Comparison of ENCODE assay signal across 8 cellular contexts in genomic region chr22:45309422-45310227, GRCh38. TPM values are rescaled to one million over a fixed set of nuclear protein-coding genes. Genes with fewer than 3 reads are reported as not detected.
A peak's percentile ranks its signal among the peaks of the same experiment; 100 is the strongest.
DNase-seq lines count a peak whose midpoint lies in the region; ATAC-seq and TF ChIP-seq lines count a peak whose summit lies in the region.

Gene FAM118A (plus strand): TSS chr22:45309934. CDS start chr22:45322380, 12,446 bp downstream.

- H3K9ac ChIP-seq in ES-I3 (ENCODE audit: low read depth, low read length) (peak within 1 kb of the TSS; percentile 79), neural cell (ENCODE audit: low read length) (peak within 1 kb of the TSS; percentile 69)

- H3K4me1 Mint-ChIP-seq in stimulated activated naive CD8-positive, alpha-beta T cell treated with anti-CD3 and anti-CD28 coated beads, Interleukin-15, amount 100 ng/mL, for 72 hours, result peaks cover 56% of the 10 kb centered on the region

- no peaks in the 10 kb centered on the region for H3K9me3 Mint-ChIP-seq in stimulated activated naive CD8-positive, alpha-beta T cell treated with anti-CD3 and anti-CD28 coated beads, Interleukin-15, amount 100 ng/mL, for 72 hours

- H3K36me3 ChIP-seq in ES-I3 (ENCODE audit: insufficient read depth, low read length), result no peaks in the 10 kb centered on the region
- no peaks in the 10 kb centered on the region for H3K36me3 ChIP-seq in H7 (replicated peaks; ENCODE audit: control insufficient read depth, insufficient read depth, low read length)
- no peaks in the 10 kb centered on the region for H3K36me3 ChIP-seq in neural cell (ENCODE audit: insufficient read depth, low read length)

- no peaks in the 10 kb centered on the region for H3K9me3 ChIP-seq in ES-I3 (ENCODE audit: control insufficient read depth, insufficient read depth, low read length)
- H3K9me3 ChIP-seq in neural cell (ENCODE audit: low read length), result no peaks in the 10 kb centered on the region

- DNase-seq in H7 (peak; percentile 100), M059J (ENCODE audit: low read depth) (peak; percentile 78), SHP77 (lab: John Stamatoyannopoulos, UW) (peak; percentile 87 to 97), activated gamma-delta T cell (lab: John Stamatoyannopoulos, UW) (peak; percentile 93), fibroblast of the conjunctiva (ENCODE audit: low read depth) (peak; percentile 79)
- peak; percentile 97 to 100 for DNase-seq in stimulated activated naive CD8-positive, alpha-beta T cell treated with anti-CD3 and anti-CD28 coated beads, Interleukin-15, amount 100 ng/mL, for 72 hours

- peak; percentile 87 for ATAC-seq in stimulated activated naive CD8-positive, alpha-beta T cell treated with anti-CD3 and anti-CD28 coated beads, Interleukin-15, amount 100 ng/mL, for 72 hours

- H3K4me2 ChIP-seq in neural cell (ENCODE audit: low read length), result peak within 1 kb of the TSS; percentile 74

- H3K9me2 ChIP-seq in neural cell (ENCODE audit: insufficient read depth, low read length), result no peaks in the 10 kb centered on the region

- H3K4me3 ChIP-seq in H7 (ENCODE audit: insufficient read depth, low read depth, low read length) (peak within 1 kb of the TSS; percentile 78), neural cell (ENCODE audit: low read length) (peak within 1 kb of the TSS; percentile 92)

- H3K79me2 ChIP-seq in neural cell (replicated peaks; ENCODE audit: insufficient read depth, low read length), result peaks cover 3% of the 10 kb centered on the region

- no peaks in the 10 kb centered on the region for H4K20me1 ChIP-seq in neural cell (ENCODE audit: insufficient read depth)

- no peaks in the 10 kb centered on the region for H3K27me3 Mint-ChIP-seq in stimulated activated naive CD8-positive, alpha-beta T cell treated with anti-CD3 and anti-CD28 coated beads, Interleukin-15, amount 100 ng/mL, for 72 hours

- TF ChIP-seq CTCF in neural cell (IDR thresholded peaks at IDR 0.05; ENCODE audit: poor library complexity, severe bottlenecking), result peak; percentile 15

- H3K27ac ChIP-seq in neural cell (ENCODE audit: low read length), result peak within 1 kb of the TSS; percentile 59

- no peaks in the 10 kb centered on the region for H3F3A ChIP-seq in neural cell (ENCODE audit: insufficient read depth, low read length, poor library complexity, severe bottlenecking)

- no peaks in the 10 kb centered on the region; the same call in 1 of the 2 replicates for H3K27me3 ChIP-seq in H7 (ENCODE audit: control insufficient read depth, insufficient read depth, low read length)
- H3K27me3 ChIP-seq in neural cell (ENCODE audit: insufficient read depth, low read depth, low read length), result no peaks in the 10 kb centered on the region

- peak within 1 kb of the TSS; percentile 95 to 98 for H3K27ac Mint-ChIP-seq in stimulated activated naive CD8-positive, alpha-beta T cell treated with anti-CD3 and anti-CD28 coated beads, Interleukin-15, amount 100 ng/mL, for 72 hours

- H2AFZ ChIP-seq in neural cell (ENCODE audit: low read depth, low read length), result peak within 1 kb of the TSS; percentile 97

- peak within 1 kb of the TSS; percentile 90 to 98 for H3K4me3 Mint-ChIP-seq in stimulated activated naive CD8-positive, alpha-beta T cell treated with anti-CD3 and anti-CD28 coated beads, Interleukin-15, amount 100 ng/mL, for 72 hours

- H3K4me1 ChIP-seq in ES-I3 (ENCODE audit: insufficient read depth, low read length), result no peaks in the 10 kb centered on the region; the same call in 1 of the 2 replicates

- no peak for TF ChIP-seq RAD21 in neural cell (conservative IDR thresholded peaks at IDR 0.05)

- no peak for TF ChIP-seq EP300 in neural cell (conservative IDR thresholded peaks at IDR 0.05; ENCODE audit: poor library complexity, severe bottlenecking)

TF ChIP-seq in neural cell, 6 proteins besides CTCF, POLR2A, EP300 and RAD21:
- TF ChIP-seq POLR2AphosphoS5 (IDR thresholded peaks at IDR 0.05) (peak; percentile 78), MXI1 (conservative IDR thresholded peaks at IDR 0.05; ENCODE audit: poor library complexity, severe bottlenecking) (peak; percentile 77), TAF1 (IDR thresholded peaks at IDR 0.05; ENCODE audit: low read depth) (no peak), SMC3 (conservative IDR thresholded peaks at IDR 0.05; ENCODE audit: poor library complexity) (no peak), REST (IDR thresholded peaks at IDR 0.05; ENCODE audit: borderline replicate concordance) (no peak)

RNA-seq across cellular contexts. Expression of gene FAM118A, which starts in this region (rescaled TPM):
- 15.7 and 31.1 TPM in 2 replicates for total RNA-seq in H7 (2014; rRNA removed; shearing (Covaris generic))
- 4.1 and 9.8 TPM in 2 replicates for total RNA-seq in M059J (2014; rRNA removed; shearing (Covaris generic))
- 8.6 and 9.6 TPM in 2 replicates for polyA plus RNA-seq in neural cell
- 9.7 and 10.2 TPM in 2 replicates for polyA minus RNA-seq in neural cell

Comparison
In these comparisons a context has a peak if more than half of its experiments do, and no peak if none do; other contexts are left out.
1. Peak in every context shown above with its lines: DNase-seq, ATAC-seq, H3K4me3 ChIP-seq and H3K27ac ChIP-seq.